1 cellular context compared by ENCODE assay signal in the genomic region with DNA sequence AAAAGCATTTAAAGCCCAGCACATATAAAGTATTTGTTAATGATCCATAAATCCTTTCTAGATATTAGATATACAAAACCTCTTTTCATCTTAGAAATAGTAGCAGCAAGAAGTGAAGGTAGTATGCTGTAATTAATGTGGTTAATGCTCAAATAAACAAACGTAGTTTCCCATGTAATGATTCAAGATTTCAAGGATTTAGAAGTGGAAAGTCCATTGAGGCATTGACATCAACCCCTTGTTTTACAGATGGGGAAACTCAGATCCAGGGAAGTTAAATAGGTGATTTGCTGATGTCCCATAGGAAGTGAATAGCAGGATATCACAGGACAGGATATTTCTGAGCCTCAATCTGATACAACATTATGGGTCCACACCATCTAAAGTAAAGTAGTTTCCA.
TF ChIP-seq lines count a peak whose summit lies in the region.

No MANE protein-coding gene starts in this region.

TF ChIP-seq in WTC11, 78 proteins besides CTCF, POLR2A, EP300 and RAD21 (continued from another document):
- TF ChIP-seq E2F1 (CRISPR knock-in tag; IDR thresholded peaks at IDR 0.05), result no peak
- TF ChIP-seq ZNF416 (CRISPR knock-in tag; IDR thresholded peaks at IDR 0.05), result no peak
- TF ChIP-seq, protein P1, sequence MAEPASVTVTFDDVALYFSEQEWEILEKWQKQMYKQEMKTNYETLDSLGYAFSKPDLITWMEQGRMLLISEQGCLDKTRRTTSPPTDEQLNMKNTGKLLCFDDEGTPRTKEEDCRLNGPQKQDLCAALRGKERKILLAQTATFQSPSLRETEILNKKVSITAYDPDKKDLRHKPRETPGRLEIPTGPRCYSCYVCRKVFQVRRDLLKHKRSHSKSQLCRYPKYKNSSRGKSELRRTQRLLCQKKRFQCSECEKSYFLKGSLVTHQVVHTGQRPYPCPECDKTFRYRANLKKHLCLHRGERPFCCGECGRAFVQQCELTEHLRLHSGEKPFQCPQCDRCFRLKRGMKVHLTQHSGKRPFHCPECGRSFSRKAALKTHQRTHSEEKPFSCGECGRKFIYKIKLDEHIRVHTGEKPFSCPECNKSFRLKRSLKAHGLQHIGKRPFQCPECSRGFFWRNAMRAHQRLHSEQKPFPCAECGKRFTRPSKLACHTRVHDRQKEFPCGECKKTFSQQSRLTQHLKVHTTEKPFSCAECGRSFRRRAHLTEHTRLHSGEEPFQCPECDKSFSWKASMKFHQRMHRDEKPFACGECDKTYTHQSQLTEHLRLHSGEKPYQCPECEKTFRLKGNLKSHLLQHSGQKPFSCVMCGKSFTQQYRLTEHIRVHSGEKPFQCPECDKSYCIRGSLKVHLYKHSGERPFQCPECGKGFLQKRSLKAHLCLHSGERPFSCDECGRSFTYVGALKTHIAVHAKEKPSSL (CRISPR knock-in tag; conservative IDR thresholded peaks at IDR 0.05), result no peak
- TF ChIP-seq, protein P2, sequence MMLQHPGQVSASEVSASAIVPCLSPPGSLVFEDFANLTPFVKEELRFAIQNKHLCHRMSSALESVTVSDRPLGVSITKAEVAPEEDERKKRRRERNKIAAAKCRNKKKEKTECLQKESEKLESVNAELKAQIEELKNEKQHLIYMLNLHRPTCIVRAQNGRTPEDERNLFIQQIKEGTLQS (CRISPR knock-in tag; conservative IDR thresholded peaks at IDR 0.05), result no peak
- TF ChIP-seq SMAD3 (CRISPR knock-in tag; IDR thresholded peaks at IDR 0.05; ENCODE audit: borderline replicate concordance), result no peak
- TF ChIP-seq, protein P3, sequence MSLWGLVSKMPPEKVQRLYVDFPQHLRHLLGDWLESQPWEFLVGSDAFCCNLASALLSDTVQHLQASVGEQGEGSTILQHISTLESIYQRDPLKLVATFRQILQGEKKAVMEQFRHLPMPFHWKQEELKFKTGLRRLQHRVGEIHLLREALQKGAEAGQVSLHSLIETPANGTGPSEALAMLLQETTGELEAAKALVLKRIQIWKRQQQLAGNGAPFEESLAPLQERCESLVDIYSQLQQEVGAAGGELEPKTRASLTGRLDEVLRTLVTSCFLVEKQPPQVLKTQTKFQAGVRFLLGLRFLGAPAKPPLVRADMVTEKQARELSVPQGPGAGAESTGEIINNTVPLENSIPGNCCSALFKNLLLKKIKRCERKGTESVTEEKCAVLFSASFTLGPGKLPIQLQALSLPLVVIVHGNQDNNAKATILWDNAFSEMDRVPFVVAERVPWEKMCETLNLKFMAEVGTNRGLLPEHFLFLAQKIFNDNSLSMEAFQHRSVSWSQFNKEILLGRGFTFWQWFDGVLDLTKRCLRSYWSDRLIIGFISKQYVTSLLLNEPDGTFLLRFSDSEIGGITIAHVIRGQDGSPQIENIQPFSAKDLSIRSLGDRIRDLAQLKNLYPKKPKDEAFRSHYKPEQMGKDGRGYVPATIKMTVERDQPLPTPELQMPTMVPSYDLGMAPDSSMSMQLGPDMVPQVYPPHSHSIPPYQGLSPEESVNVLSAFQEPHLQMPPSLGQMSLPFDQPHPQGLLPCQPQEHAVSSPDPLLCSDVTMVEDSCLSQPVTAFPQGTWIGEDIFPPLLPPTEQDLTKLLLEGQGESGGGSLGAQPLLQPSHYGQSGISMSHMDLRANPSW (CRISPR knock-in tag; conservative IDR thresholded peaks at IDR 0.05; ENCODE audit: low read depth), result no peak
- no peak for TF ChIP-seq SOX15 (CRISPR knock-in tag; IDR thresholded peaks at IDR 0.05)
